Comparison of ENCODE assay signal across 26 cellular contexts in genomic region chr10:47030191-47030698, GRCh38.
DNase-seq lines count a peak whose midpoint lies in the region; ATAC-seq and TF ChIP-seq lines count a peak whose summit lies in the region.
"Had no signal": no experiment of that assay in that cellular context is flagged by ENCODE, and none has a peak within 500 bp of the region (broad histone marks: within the 10 kb centered on the region; RNA-seq: fewer than 3 reads in every experiment).

No MANE protein-coding gene starts in this region.

- no peaks in the 10 kb centered on the region for H3K9me3 Mint-ChIP-seq in activated naive CD4-positive, alpha-beta T cell treated with anti-CD3 and anti-CD28 coated beads, Interleukin-2, amount 10 ng/mL, durations not matched to agents 7 days and 5 days
- H3K9me3 Mint-ChIP-seq: activated CD8-positive, alpha-beta T cell treated with anti-CD3 and anti-CD28 coated beads for 36 hours; activated T-helper 2 cell treated with anti-CD3 and anti-CD28 coated beads, Interferon-gamma antibody, Interleukin-2, Interleukin-4, amounts not matched to agents 10 μg/mL and 5 μg/mL and 100 μg/mL, durations not matched to agents 14 hours and 24 hours and 36 hours; GM23338 had no signal

- 84 to 85% methylated on average over 8 to 10 of the region's 10 CpGs for WGBS in body of pancreas, 2 donors
- 72% methylated on average over 9 of the region's 10 CpGs for WGBS in suprapubic skin

- intact Hi-C loops in body of pancreas (cut with DNase I), result no loop called here
- intact Hi-C loops in A673 (cut with micrococcal nuclease; ENCODE audit: unreplicated experiment), result no loop called here

- H3K27ac ChIP-seq in body of pancreas (no peak overlapping the region), suprapubic skin (peak overlapping the region; percentile 75), A673 (ENCODE audit: low read depth, low read length, poor library complexity, severe bottlenecking) (no peak overlapping the region)
- H3K27ac ChIP-seq: A549, adrenal gland, C4-2B, uterus had no signal

- no peak for ATAC-seq in body of pancreas
- ATAC-seq: A549; activated CD8-positive, alpha-beta T cell treated with anti-CD3 and anti-CD28 coated beads for 36 hours; GM23338 had no signal

- H3K9me3 ChIP-seq in body of pancreas, result no peaks in the 10 kb centered on the region
- no peaks in the 10 kb centered on the region for H3K9me3 ChIP-seq in suprapubic skin
- H3K9me3 ChIP-seq in A673 (ENCODE audit: low read depth, low read length, poor library complexity, severe bottlenecking), result no peaks in the 10 kb centered on the region
- H3K9me3 ChIP-seq: A549, adrenal gland, uterus had no signal

- no peak overlapping the region for H3K4me3 Mint-ChIP-seq in activated naive CD4-positive, alpha-beta T cell treated with anti-CD3 and anti-CD28 coated beads, Interleukin-2, amount 10 ng/mL, durations not matched to agents 7 days and 5 days
- H3K4me3 Mint-ChIP-seq: activated CD8-positive, alpha-beta T cell treated with anti-CD3 and anti-CD28 coated beads for 36 hours; GM23338 had no signal

- H3K27me3 ChIP-seq in body of pancreas (no peaks in the 10 kb centered on the region), suprapubic skin (no peaks in the 10 kb centered on the region), A673 (replicated peaks; ENCODE audit: insufficient read depth, low read depth, low read length, poor library complexity) (no peaks in the 10 kb centered on the region)
- H3K27me3 ChIP-seq: adrenal gland, uterus had no signal

- peak; percentile 7 to 12 for DNase-seq in activated T-cell treated with anti-CD3 and anti-CD28 coated beads, Interleukin-2, amount 50 U/mL, for 48 hours
- no peak for DNase-seq in activated T-cell treated with anti-CD3 and anti-CD28 coated beads for 4 hours
- peak in 3 of 4 donors; percentile 3 to 8 (median 7) for DNase-seq in body of pancreas
- DNase-seq in mesenteric fat pad (ENCODE audit: low spot score), result peak; percentile 72
- DNase-seq in suprapubic skin (ENCODE audit: low spot score in 2 of 2), result peak; percentile 67 to 82
- DNase-seq in anterior cingulate cortex (lab: John Stamatoyannopoulos, UW), result no peak
- DNase-seq in A673 (ENCODE audit: low spot score), result no peak
- no peak for DNase-seq in activated naive CD4-positive, alpha-beta T cell treated with anti-CD3 and anti-CD28 coated beads, Interleukin-2, amount 10 ng/mL, durations not matched to agents 7 days and 5 days
- DNase-seq: activated CD8-positive, alpha-beta T cell treated with anti-CD3 and anti-CD28 coated beads for 36 hours; caudate nucleus; DMS 273 treated with DMSO at 0.1 percent for 48 hours; NCI-H1417; NCI-H2171 treated with DMSO at 0.1 percent for 48 hours; NCI-H748 treated with DMSO at 0.1 percent for 48 hours; occipital lobe; OCI-M1; SIG-M5; stimulated activated CD4-positive, alpha-beta T cell treated with anti-CD3 and anti-CD28 coated beads, Interleukin-1b, Interleukin-23, amount 100 ng/mL, for 48 hours; stimulated activated naive CD4-positive, alpha-beta T cell treated with Interleukin-2 at 50 U/mL for 16 hours; T-helper 1 cell had no signal

- TF ChIP-seq CTCF in body of pancreas (IDR thresholded peaks at IDR 0.05) (no peak), suprapubic skin (IDR thresholded peaks at IDR 0.05) (no peak), A673 (conservative IDR thresholded peaks at IDR 0.05; ENCODE audit: low read depth, low read length) (no peak)

- no peak for TF ChIP-seq EP300 in suprapubic skin (IDR thresholded peaks at IDR 0.05)

- TF ChIP-seq POLR2A in body of pancreas (IDR thresholded peaks at IDR 0.05) (no peak), suprapubic skin (IDR thresholded peaks at IDR 0.05) (no peak)

- BruUV-seq in A673 (replicated peaks; lab: Mats Ljungman, UMichigan), result no TSS peak

- CTCF ChIA-PET in A673 (lab: Charles Lee), result no interaction called here
- CTCF ChIA-PET in activated naive CD4-positive, alpha-beta T cell treated with anti-CD3 and anti-CD28 coated beads, Interleukin-2, amount 10 ng/mL, durations not matched to agents 7 days and 5 days (lab: Charles Lee), result interaction anchor here (2.1 kb wide), 1 partner anchor 18 kb away, joined by 7 read pairs; no protein-coding TSS in a partner anchor

- H3K36me3 ChIP-seq in body of pancreas (replicated peaks in 1 of 2; ENCODE audit: insufficient read depth in 1 of 2, low read depth in 2 of 2) (no peaks in the 10 kb centered on the region), suprapubic skin (no peaks in the 10 kb centered on the region), A673 (ENCODE audit: insufficient read depth, low read length, poor library complexity, severe bottlenecking) (no peaks in the 10 kb centered on the region)
- H3K36me3 ChIP-seq: adrenal gland, uterus had no signal

- H3K4me1 Mint-ChIP-seq in activated naive CD4-positive, alpha-beta T cell treated with anti-CD3 and anti-CD28 coated beads, Interleukin-2, amount 10 ng/mL, durations not matched to agents 7 days and 5 days, result no peaks in the 10 kb centered on the region
- H3K4me1 Mint-ChIP-seq: GM23338 had no signal

- no peaks in the 10 kb centered on the region for H3K36me3 Mint-ChIP-seq in activated naive CD4-positive, alpha-beta T cell treated with anti-CD3 and anti-CD28 coated beads, Interleukin-2, amount 10 ng/mL, durations not matched to agents 7 days and 5 days

- no peak overlapping the region for H3K27ac Mint-ChIP-seq in activated naive CD4-positive, alpha-beta T cell treated with anti-CD3 and anti-CD28 coated beads, Interleukin-2, amount 10 ng/mL, durations not matched to agents 7 days and 5 days
- H3K27ac Mint-ChIP-seq: activated CD8-positive, alpha-beta T cell treated with anti-CD3 and anti-CD28 coated beads for 36 hours; activated T-helper 2 cell treated with anti-CD3 and anti-CD28 coated beads, Interferon-gamma antibody, Interleukin-2, Interleukin-4, amounts not matched to agents 10 μg/mL and 5 μg/mL and 100 μg/mL, durations not matched to agents 14 hours and 24 hours and 36 hours; GM23338 had no signal

- POLR2A ChIA-PET in A673 (lab: Charles Lee; ENCODE audit: low non-redundant PET), result no interaction called here

- peaks cover 3% of the 10 kb centered on the region for H3K27me3 Mint-ChIP-seq in activated naive CD4-positive, alpha-beta T cell treated with anti-CD3 and anti-CD28 coated beads, Interleukin-2, amount 10 ng/mL, durations not matched to agents 7 days and 5 days
- H3K27me3 Mint-ChIP-seq: activated CD8-positive, alpha-beta T cell treated with anti-CD3 and anti-CD28 coated beads for 36 hours had no signal

- H3K4me3 ChIP-seq in body of pancreas (no peak overlapping the region), suprapubic skin (no peak overlapping the region), A673 (ENCODE audit: low read depth, low read length, poor library complexity, severe bottlenecking) (no peak overlapping the region)
- H3K4me3 ChIP-seq: A549, adrenal gland, GM23338, uterus had no signal

- no peaks in the 10 kb centered on the region for H3K4me1 ChIP-seq in body of pancreas
- H3K4me1 ChIP-seq in suprapubic skin, result peaks cover 11% of the 10 kb centered on the region
- H3K4me1 ChIP-seq in A673 (ENCODE audit: insufficient read depth, low read length, poor library complexity, severe bottlenecking), result no peaks in the 10 kb centered on the region
- H3K4me1 ChIP-seq: A549, adrenal gland, uterus had no signal

Comparison
In these comparisons a context has a peak if more than half of its experiments do, and no peak if none do; other contexts are left out.
1. DNase-seq: peak in activated T-cell treated with anti-CD3 and anti-CD28 coated beads, Interleukin-2, amount 50 U/mL, for 48 hours (2 of 2), body of pancreas (3 of 4), mesenteric fat pad (single experiment) and suprapubic skin (2 of 2); none in activated T-cell treated with anti-CD3 and anti-CD28 coated beads for 4 hours (single experiment), anterior cingulate cortex (0 of 58), A673 (single experiment) and activated naive CD4-positive, alpha-beta T cell treated with anti-CD3 and anti-CD28 coated beads, Interleukin-2, amount 10 ng/mL, durations not matched to agents 7 days and 5 days (single experiment).